Comparison of ENCODE assay signal across 8 cellular contexts in genomic region chr9:136533775-136534157, GRCh38. TPM values are rescaled to one million over a fixed set of nuclear protein-coding genes. Genes with fewer than 3 reads are reported as not detected.
DNase-seq lines count a peak whose midpoint lies in the region; ATAC-seq, FAIRE-seq and TF ChIP-seq lines count a peak whose summit lies in the region.

No MANE protein-coding gene starts in this region.

- H3K27me3 Mint-ChIP-seq in progenitor cell of endocrine pancreas: no peaks in the 10 kb centered on the region

- intact Hi-C loops in left ventricle myocardium superior (cut with micrococcal nuclease): no loop called here

- H3K36me3 Mint-ChIP-seq in progenitor cell of endocrine pancreas (ENCODE audit: insufficient read depth): peaks cover 6% of the 10 kb centered on the region

- H3K9me3 Mint-ChIP-seq in progenitor cell of endocrine pancreas (ENCODE audit: low read depth): no peaks in the 10 kb centered on the region

- H3K9me3 ChIP-seq in KOPT-K1 (ENCODE audit: insufficient read depth, low read length, poor library complexity, severe bottlenecking): no peaks in the 10 kb centered on the region

- no peak for TF ChIP-seq CTCF in progenitor cell of endocrine pancreas (IDR thresholded peaks at IDR 0.05; ENCODE audit: unreplicated experiment)

- H3K36me3 ChIP-seq in KOPT-K1 (ENCODE audit: insufficient read depth, low read length): peaks cover 55% of the 10 kb centered on the region

- H3K4me3 Mint-ChIP-seq in progenitor cell of endocrine pancreas (ENCODE audit: low read depth): no peak overlapping the region

- FAIRE-seq in RCC 7860 (lab: Jason Lieb, UNC): no peak

- peak; percentile 72 for DNase-seq in activated T-cell treated with anti-CD3 and anti-CD28 coated beads for 24 hours (ENCODE audit: low read depth)
- peak; percentile 62 for DNase-seq in left ventricle myocardium superior
- DNase-seq in stimulated activated CD8-positive, alpha-beta memory T cell treated with anti-CD3 and anti-CD28 coated beads, Interleukin-2, amount 100 ng/mL, for 1 hour (ENCODE audit: low read depth in 2 of 2): peak; percentile 58 to 69
- DNase-seq in progenitor cell of endocrine pancreas (ENCODE audit: low spot score, unreplicated experiment): no peak
- DNase-seq in NCI-H2081 (lab: John Stamatoyannopoulos, UW): no peak
- DNase-seq in RCC 7860 (ENCODE audit: low spot score): no peak
- DNase-seq in DMS114 treated with DMSO at 0.1 percent for 48 hours (lab: John Stamatoyannopoulos, UW; ENCODE audit: unreplicated experiment): no peak

- peak overlapping the region; percentile 97 for H3K27ac ChIP-seq in KOPT-K1 (ENCODE audit: low read depth, low read length, poor library complexity, severe bottlenecking)

- no peak overlapping the region for H3K27ac Mint-ChIP-seq in progenitor cell of endocrine pancreas

- peaks cover 10% of the 10 kb centered on the region for H3K4me1 Mint-ChIP-seq in progenitor cell of endocrine pancreas (ENCODE audit: low read depth)

- ATAC-seq in left ventricle myocardium superior: no peak

RNA-seq across cellular contexts. Expression of gene NOTCH1, which starts 12.1 kb away (rescaled TPM):
- total RNA-seq in left ventricle myocardium superior (15.4 TPM), progenitor cell of endocrine pancreas (109 and 130 TPM in 2 replicates)

RNA-seq across cellular contexts. Expression of gene SEC16A, which starts 50.9 kb away (rescaled TPM):
- 23.2 TPM for total RNA-seq in left ventricle myocardium superior
- 76.1 and 78.8 TPM in 2 replicates for total RNA-seq in progenitor cell of endocrine pancreas

Comparison
In these comparisons a context has a peak if more than half of its experiments do, and no peak if none do; other contexts are left out.
1. DNase-seq: peak in activated T-cell treated with anti-CD3 and anti-CD28 coated beads for 24 hours (single experiment), left ventricle myocardium superior (single experiment) and stimulated activated CD8-positive, alpha-beta memory T cell treated with anti-CD3 and anti-CD28 coated beads, Interleukin-2, amount 100 ng/mL, for 1 hour (2 of 2); none in progenitor cell of endocrine pancreas (single experiment), NCI-H2081 (0 of 2), RCC 7860 (single experiment) and DMS114 treated with DMSO at 0.1 percent for 48 hours (single experiment).